ENCODE assay signal across 31 cellular contexts in genomic region chr3:123533554-123534159, GRCh38.
"Had no signal": no experiment of that assay in that cellular context is flagged by ENCODE, and none has a peak within 500 bp of the region (broad histone marks: within the 10 kb centered on the region; RNA-seq: fewer than 3 reads in every experiment).

No MANE protein-coding gene starts in this region.

- H3K9me3 Mint-ChIP-seq: activated CD4-positive, alpha-beta memory T cell treated with anti-CD3 and anti-CD28 coated beads for 36 hours; activated naive CD4-positive, alpha-beta T cell treated with anti-CD3 and anti-CD28 coated beads, Interleukin-2, amount 10 ng/mL, durations not matched to agents 7 days and 5 days; activated naive CD8-positive, alpha-beta T cell treated with anti-CD3 and anti-CD28 coated beads, Interleukin-2, amount 10 ng/mL, durations not matched to agents 7 days and 5 days; activated T-cell treated with anti-CD3 and anti-CD28 coated beads, Interleukin-2, amount 50 U/mL, for 24 hours; dendritic cell treated with granulocyte-macrophage colony-stimulating factor and Interleukin-4, amounts not matched to agents 40 ng/mL and 50 ng/mL, for 4 days; endodermal cell; nephron; stimulated activated effector memory CD8-positive, alpha-beta T cell treated with anti-CD3 and anti-CD28 coated beads, Interleukin-12 subunit alpha, Interleukin-12 subunit beta, amount 100 ng/mL, for 72 hours; stimulated activated naive CD8-positive, alpha-beta T cell treated with anti-CD3 and anti-CD28 coated beads, Interleukin-15, Interleukin-2, amounts not matched to agents 100 ng/mL and 50 ng/mL, for 24 hours; T-helper 1 cell treated with Interleukin-12 subunit alpha and Interleukin-12 subunit beta and Interleukin-4 antibody, amounts not matched to agents 30 μg/mL and 1 μg/mL, for 36 hours had no signal

- DNase-seq: activated CD4-positive, alpha-beta memory T cell treated with anti-CD3 and anti-CD28 coated beads for 36 hours; activated CD4-positive, alpha-beta T cell treated with anti-CD3 and anti-CD28 coated beads for 48 hours; activated CD8-positive, alpha-beta memory T cell treated with anti-CD3 and anti-CD28 coated beads, Interleukin-2, amount 50 U/mL, for 48 hours; activated gamma-delta T cell; activated naive CD4-positive, alpha-beta T cell treated with anti-CD3 and anti-CD28 coated beads, Interleukin-2, amount 10 ng/mL, durations not matched to agents 7 days and 5 days; activated naive CD8-positive, alpha-beta T cell treated with anti-CD3 and anti-CD28 coated beads, Interleukin-2, amount 10 ng/mL, durations not matched to agents 7 days and 5 days; activated T-cell treated with anti-CD3 and anti-CD28 coated beads, Interleukin-2, amount 50 U/mL, for 24 hours; central memory CD4-positive, alpha-beta T cell; endodermal cell; head of caudate nucleus; hippocampal formation; mucosa of descending colon; stimulated activated CD4-positive, alpha-beta T cell treated with anti-CD3 and anti-CD28 coated beads, Interleukin-4, amount 100 ng/mL, for 24 hours; substantia nigra; SW 1271; T1000; tibial artery; upper lobe of right lung; WERI-Rb-1 had no signal

- ATAC-seq: activated CD4-positive, CD25-positive, alpha-beta regulatory T cell treated with anti-CD3 and anti-CD28 coated beads, Interleukin-2, amount 50 U/mL, for 24 hours; gastroesophageal sphincter; sciatic nerve; stimulated activated effector memory CD8-positive, alpha-beta T cell treated with anti-CD3 and anti-CD28 coated beads, Interleukin-12 subunit alpha, Interleukin-12 subunit beta, amount 100 ng/mL, for 72 hours; upper lobe of right lung had no signal

- H3K4me3 Mint-ChIP-seq: activated CD4-positive, alpha-beta memory T cell treated with anti-CD3 and anti-CD28 coated beads for 36 hours; activated naive CD4-positive, alpha-beta T cell treated with anti-CD3 and anti-CD28 coated beads, Interleukin-2, amount 10 ng/mL, durations not matched to agents 7 days and 5 days; activated naive CD8-positive, alpha-beta T cell treated with anti-CD3 and anti-CD28 coated beads, Interleukin-2, amount 10 ng/mL, durations not matched to agents 7 days and 5 days; activated T-cell treated with anti-CD3 and anti-CD28 coated beads, Interleukin-2, amount 50 U/mL, for 24 hours; dendritic cell treated with granulocyte-macrophage colony-stimulating factor and Interleukin-4, amounts not matched to agents 40 ng/mL and 50 ng/mL, for 4 days; endodermal cell; nephron; stimulated activated effector memory CD8-positive, alpha-beta T cell treated with anti-CD3 and anti-CD28 coated beads, Interleukin-12 subunit alpha, Interleukin-12 subunit beta, amount 100 ng/mL, for 72 hours; stimulated activated naive CD8-positive, alpha-beta T cell treated with anti-CD3 and anti-CD28 coated beads, Interleukin-15, Interleukin-2, amounts not matched to agents 100 ng/mL and 50 ng/mL, for 24 hours; T-helper 1 cell treated with Interleukin-12 subunit alpha and Interleukin-12 subunit beta and Interleukin-4 antibody, amounts not matched to agents 30 μg/mL and 1 μg/mL, for 36 hours had no signal

- H3K4me3 ChIP-seq: breast epithelium, gastroesophageal sphincter, lung, mucosa of descending colon, skin epidermis, tibial artery, upper lobe of right lung had no signal

- H3K36me3 Mint-ChIP-seq: activated CD4-positive, alpha-beta memory T cell treated with anti-CD3 and anti-CD28 coated beads for 36 hours; activated naive CD4-positive, alpha-beta T cell treated with anti-CD3 and anti-CD28 coated beads, Interleukin-2, amount 10 ng/mL, durations not matched to agents 7 days and 5 days; activated naive CD8-positive, alpha-beta T cell treated with anti-CD3 and anti-CD28 coated beads, Interleukin-2, amount 10 ng/mL, durations not matched to agents 7 days and 5 days; stimulated activated effector memory CD8-positive, alpha-beta T cell treated with anti-CD3 and anti-CD28 coated beads, Interleukin-12 subunit alpha, Interleukin-12 subunit beta, amount 100 ng/mL, for 72 hours had no signal

- H3K27ac Mint-ChIP-seq: activated CD4-positive, alpha-beta memory T cell treated with anti-CD3 and anti-CD28 coated beads for 36 hours; activated naive CD4-positive, alpha-beta T cell treated with anti-CD3 and anti-CD28 coated beads, Interleukin-2, amount 10 ng/mL, durations not matched to agents 7 days and 5 days; activated naive CD8-positive, alpha-beta T cell treated with anti-CD3 and anti-CD28 coated beads, Interleukin-2, amount 10 ng/mL, durations not matched to agents 7 days and 5 days; activated T-cell treated with anti-CD3 and anti-CD28 coated beads, Interleukin-2, amount 50 U/mL, for 24 hours; dendritic cell treated with granulocyte-macrophage colony-stimulating factor and Interleukin-4, amounts not matched to agents 40 ng/mL and 50 ng/mL, for 4 days; endodermal cell; nephron; progenitor cell of endocrine pancreas; stimulated activated effector memory CD8-positive, alpha-beta T cell treated with anti-CD3 and anti-CD28 coated beads, Interleukin-12 subunit alpha, Interleukin-12 subunit beta, amount 100 ng/mL, for 72 hours; stimulated activated naive CD8-positive, alpha-beta T cell treated with anti-CD3 and anti-CD28 coated beads, Interleukin-15, Interleukin-2, amounts not matched to agents 100 ng/mL and 50 ng/mL, for 24 hours; T-helper 1 cell treated with Interleukin-12 subunit alpha and Interleukin-12 subunit beta and Interleukin-4 antibody, amounts not matched to agents 30 μg/mL and 1 μg/mL, for 36 hours had no signal

- H3K27ac ChIP-seq: breast epithelium, gastroesophageal sphincter, skin epidermis, tibial artery, upper lobe of right lung, WERI-Rb-1 had no signal

- H3K27me3 Mint-ChIP-seq: activated CD4-positive, alpha-beta memory T cell treated with anti-CD3 and anti-CD28 coated beads for 36 hours; activated naive CD4-positive, alpha-beta T cell treated with anti-CD3 and anti-CD28 coated beads, Interleukin-2, amount 10 ng/mL, durations not matched to agents 7 days and 5 days; activated naive CD8-positive, alpha-beta T cell treated with anti-CD3 and anti-CD28 coated beads, Interleukin-2, amount 10 ng/mL, durations not matched to agents 7 days and 5 days; activated T-cell treated with anti-CD3 and anti-CD28 coated beads, Interleukin-2, amount 50 U/mL, for 24 hours; dendritic cell treated with granulocyte-macrophage colony-stimulating factor and Interleukin-4, amounts not matched to agents 40 ng/mL and 50 ng/mL, for 4 days; progenitor cell of endocrine pancreas; stimulated activated naive CD8-positive, alpha-beta T cell treated with anti-CD3 and anti-CD28 coated beads, Interleukin-15, Interleukin-2, amounts not matched to agents 100 ng/mL and 50 ng/mL, for 24 hours had no signal

- H3K9me3 ChIP-seq: breast epithelium, gastroesophageal sphincter, mucosa of descending colon, tibial artery, upper lobe of right lung had no signal

- H3K27me3 ChIP-seq: breast epithelium, gastroesophageal sphincter, tibial artery, upper lobe of right lung had no signal

- H3K36me3 ChIP-seq: breast epithelium, gastroesophageal sphincter, tibial artery, upper lobe of right lung, WERI-Rb-1 had no signal

- H3K4me1 Mint-ChIP-seq: activated naive CD4-positive, alpha-beta T cell treated with anti-CD3 and anti-CD28 coated beads, Interleukin-2, amount 10 ng/mL, durations not matched to agents 7 days and 5 days; activated naive CD8-positive, alpha-beta T cell treated with anti-CD3 and anti-CD28 coated beads, Interleukin-2, amount 10 ng/mL, durations not matched to agents 7 days and 5 days; endodermal cell had no signal

- H3K4me1 ChIP-seq: breast epithelium, upper lobe of right lung had no signal
